In the genomic region with DNA sequence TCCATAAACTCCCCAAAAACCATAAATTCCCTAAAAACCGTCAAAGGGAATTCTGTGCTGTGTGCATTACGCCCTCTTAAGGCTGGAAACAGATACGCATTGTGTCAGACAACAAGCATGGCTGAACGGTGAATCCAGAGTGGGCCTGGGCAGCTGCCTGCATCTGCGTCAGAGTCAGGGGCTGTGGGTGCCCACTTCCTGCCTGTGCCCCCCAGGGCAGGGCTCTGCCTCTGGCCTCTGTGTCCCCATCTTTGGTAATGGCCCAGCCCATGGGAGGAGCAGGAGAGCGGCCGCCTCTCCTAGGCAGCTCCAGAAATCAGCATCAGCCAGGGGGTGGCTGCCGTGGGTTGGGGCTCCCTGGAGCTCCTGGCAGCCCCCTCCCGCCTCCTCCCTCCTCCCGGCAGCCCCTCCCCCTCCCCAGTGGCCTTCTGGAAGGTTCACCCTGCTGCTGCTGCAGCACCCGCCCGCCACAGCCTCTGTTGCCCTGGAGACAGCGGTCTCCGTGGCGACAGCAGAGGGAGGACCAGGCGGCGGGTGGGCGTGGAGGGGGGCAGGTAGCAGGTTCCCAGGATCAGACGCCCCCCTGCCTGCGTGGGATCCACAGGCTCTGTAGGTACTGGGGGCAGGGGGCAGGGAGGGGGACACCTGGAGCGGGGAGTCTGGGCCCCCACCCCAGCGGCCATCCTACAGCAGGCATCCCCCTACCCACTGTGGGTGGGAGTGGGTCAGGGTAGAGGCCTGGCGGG, we compare ENCODE assay signal across 8 cellular contexts. TPM values are rescaled to one million over a fixed set of nuclear protein-coding genes. Genes with fewer than 3 reads are reported as not detected.
DNase-seq lines count a peak whose midpoint lies in the region; ATAC-seq and TF ChIP-seq lines count a peak whose summit lies in the region.

No MANE protein-coding gene starts in this region.

- no peak for ATAC-seq in HG03135 (IDR thresholded peaks at IDR 0.05; ENCODE audit: unreplicated experiment)

- TF ChIP-seq CTCF in LNCaP clone FGC (IDR thresholded peaks at IDR 0.05; ENCODE audit: control insufficient read depth, extremely low read depth, insufficient read depth): peak; percentile 46

- peak overlapping the region; percentile 87 for H3K27ac ChIP-seq in caudate nucleus (ENCODE audit: low read depth, low read length)

- H3K4me3 ChIP-seq in LNCaP clone FGC (ENCODE audit: low read depth, low read length): no peak overlapping the region

- DNase-seq in ELR (ENCODE audit: low read depth) (peak; percentile 61), LNCaP clone FGC (ENCODE audit: low read depth) (no peak), caudate nucleus (lab: John Stamatoyannopoulos, UW) (peak in 44 of 61 donors; percentile 33 to 87 (median 64)), occipital lobe (lab: John Stamatoyannopoulos, UW) (peak; percentile 63), NCI-H146 treated with DMSO at 0.1 percent for 48 hours (lab: John Stamatoyannopoulos, UW; ENCODE audit: unreplicated experiment) (no peak), T1000 (lab: John Stamatoyannopoulos, UW) (no peak), mucosa of gallbladder (ENCODE audit: low spot score) (no peak)

RNA-seq across cellular contexts. Expression of gene MMP17, which starts 5.9 kb away (rescaled TPM):
- 25.9 TPM for total RNA-seq in occipital lobe
- 4.3 TPM for total RNA-seq in mucosa of gallbladder

Comparison
In these comparisons a context has a peak if more than half of its experiments do, and no peak if none do; other contexts are left out.
1. DNase-seq: peak in ELR (single experiment), caudate nucleus (44 of 61) and occipital lobe (single experiment); none in LNCaP clone FGC (single experiment), NCI-H146 treated with DMSO at 0.1 percent for 48 hours (single experiment), T1000 (single experiment) and mucosa of gallbladder (single experiment).